8 cellular contexts compared by ENCODE assay signal in the genomic region with DNA sequence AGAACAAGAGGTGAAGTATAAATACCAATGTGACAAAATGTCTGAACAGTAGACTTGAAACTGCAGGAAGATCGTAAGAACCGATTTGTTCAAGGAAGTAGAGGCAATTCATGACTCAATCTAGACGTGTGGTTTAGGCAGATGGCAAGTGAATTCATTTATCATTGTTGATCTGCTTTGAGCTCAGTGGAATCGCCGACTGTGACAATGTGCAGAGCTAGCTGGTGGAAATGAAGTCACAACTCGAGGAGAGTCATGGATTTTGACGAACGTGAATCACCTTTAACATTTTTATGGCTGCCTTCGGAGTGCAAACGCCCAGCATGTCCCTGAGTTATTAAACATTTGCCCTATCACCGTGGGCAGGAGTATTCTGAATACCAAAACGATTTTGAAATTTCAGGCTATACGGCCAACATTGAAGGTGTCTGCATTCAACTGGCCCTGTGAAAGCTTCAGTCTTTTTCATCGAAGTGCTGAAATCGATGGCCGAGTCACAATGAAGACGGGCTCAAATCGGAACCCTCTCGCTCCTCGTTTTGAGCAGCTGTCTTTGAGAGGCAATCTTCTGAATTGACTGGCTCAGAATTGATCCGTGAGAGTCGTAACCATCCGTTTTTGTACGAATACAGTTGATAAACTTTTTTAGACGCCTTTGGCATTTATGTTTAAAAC. TPM values are rescaled to one million over a fixed set of nuclear protein-coding genes. Genes with fewer than 3 reads are reported as not detected.
DNase-seq lines count a peak whose midpoint lies in the region; TF ChIP-seq lines count a peak whose summit lies in the region.

No MANE protein-coding gene starts in this region.

- intact Hi-C loops in activated CD4-positive, alpha-beta memory T cell treated with anti-CD3 and anti-CD28 coated beads for 36 hours (cut with micrococcal nuclease): loop anchor here (1.0 to 10.0 kb wide), 8 partner anchors 9 to 420 kb away; a partner anchor contains a TSS
- intact Hi-C loops in tibial artery (cut with DNase I; ENCODE audit: low total_unique reads): no loop called here

- peak overlapping the region; percentile 97 for H3K4me3 ChIP-seq in HAP-1
- H3K4me3 ChIP-seq in endocrine pancreas (ENCODE audit: control insufficient read depth, insufficient read depth, low read length): peak overlapping the region; percentile 90
- H3K4me3 ChIP-seq in tibial artery: peak overlapping the region; percentile 79 to 90

- peaks cover 3% of the 10 kb centered on the region for H3K9me3 Mint-ChIP-seq in activated CD4-positive, alpha-beta memory T cell treated with anti-CD3 and anti-CD28 coated beads for 36 hours

- H3K27ac ChIP-seq in tibial artery: peak overlapping the region; percentile 92

- H3K9ac ChIP-seq in endocrine pancreas (ENCODE audit: control insufficient read depth, insufficient read depth, low read length): peak overlapping the region; percentile 67

- H3K4me1 Mint-ChIP-seq in activated CD4-positive, alpha-beta memory T cell treated with anti-CD3 and anti-CD28 coated beads for 36 hours (ENCODE audit: low read depth): peaks cover 21% of the 10 kb centered on the region

- H3K36me3 Mint-ChIP-seq in activated CD4-positive, alpha-beta memory T cell treated with anti-CD3 and anti-CD28 coated beads for 36 hours: peaks cover 35% of the 10 kb centered on the region

- CTCF ChIA-PET in activated CD4-positive, alpha-beta memory T cell treated with anti-CD3 and anti-CD28 coated beads for 36 hours (lab: Charles Lee): interaction anchor here (1.2 to 1.5 kb wide), 3 partner anchors 10 to 23 kb away, joined by 3 to 7 read pairs (median 4); no protein-coding TSS in a partner anchor

- H3K27me3 ChIP-seq in HAP-1 (ENCODE audit: low read depth): no peaks in the 10 kb centered on the region
- H3K27me3 ChIP-seq in endocrine pancreas (ENCODE audit: control insufficient read depth, insufficient read depth, low read length): no peaks in the 10 kb centered on the region
- no peaks in the 10 kb centered on the region for H3K27me3 ChIP-seq in tibial artery

- peak overlapping the region; percentile 98 for H3K27ac Mint-ChIP-seq in activated CD4-positive, alpha-beta memory T cell treated with anti-CD3 and anti-CD28 coated beads for 36 hours

- in situ Hi-C loops in HAP-1 (cut with MboI; ENCODE audit: low sequenced_read_pairs): no loop called here

- TF ChIP-seq CTCF in tibial artery (IDR thresholded peaks at IDR 0.05): no peak

- H3K4me1 ChIP-seq in HAP-1 (peaks cover 20% of the 10 kb centered on the region), endocrine pancreas (ENCODE audit: control insufficient read depth, insufficient read depth, low read length) (no peaks in the 10 kb centered on the region), tibial artery (peaks cover 0 to 4% (median 0%) of the 10 kb centered on the region in 4 donors)

- peak overlapping the region; percentile 97 for H3K4me3 Mint-ChIP-seq in activated CD4-positive, alpha-beta memory T cell treated with anti-CD3 and anti-CD28 coated beads for 36 hours

- POLR2A ChIA-PET in activated CD4-positive, alpha-beta memory T cell treated with anti-CD3 and anti-CD28 coated beads for 36 hours (lab: Charles Lee): interaction anchor here (1.4 to 7.2 kb wide), 9 partner anchors 11 to 351 kb away, joined by 4 to 96 read pairs (median 12); a partner anchor contains a TSS

- no peaks in the 10 kb centered on the region for H3K9me3 ChIP-seq in HAP-1
- no peaks in the 10 kb centered on the region for H3K9me3 ChIP-seq in endocrine pancreas (ENCODE audit: control insufficient read depth, low read length)
- no peaks in the 10 kb centered on the region for H3K9me3 ChIP-seq in tibial artery

- H3K36me3 ChIP-seq in HAP-1 (replicated peaks): peaks cover 16% of the 10 kb centered on the region
- H3K36me3 ChIP-seq in endocrine pancreas (ENCODE audit: control insufficient read depth, insufficient read depth, low read length): no peaks in the 10 kb centered on the region
- no peaks in the 10 kb centered on the region for H3K36me3 ChIP-seq in tibial artery

- H3K27me3 Mint-ChIP-seq in activated CD4-positive, alpha-beta memory T cell treated with anti-CD3 and anti-CD28 coated beads for 36 hours: no peaks in the 10 kb centered on the region

- DNase-seq in DMS53 treated with DMSO at 0.1 percent for 48 hours (lab: John Stamatoyannopoulos, UW; ENCODE audit: unreplicated experiment) (peak; percentile 29), HAP-1 (ENCODE audit: low spot score in 2 of 2) (peak; percentile 14 to 39), NCI-H2107 treated with DMSO at 0.1 percent for 48 hours (lab: John Stamatoyannopoulos, UW; ENCODE audit: unreplicated experiment) (peak; percentile 39), myocyte (ENCODE audit: low read depth) (peak; percentile 47), tibial artery (no peak), NCI-H345 (lab: John Stamatoyannopoulos, UW) (no peak)
- peak; percentile 79 for DNase-seq in activated CD4-positive, alpha-beta memory T cell treated with anti-CD3 and anti-CD28 coated beads for 36 hours

RNA-seq across cellular contexts. Expression of a gene that starts 0.7 kb away (rescaled TPM):
- total RNA-seq in activated CD4-positive, alpha-beta memory T cell treated with anti-CD3 and anti-CD28 coated beads for 36 hours: 100 to 1,000 TPM; 280 to 304 TPM
- total RNA-seq in myocyte: 105 and 154 TPM in 2 replicates
- polyA plus RNA-seq in myocyte (2012): 88.1 TPM

RNA-seq across cellular contexts. Expression of a gene that starts 46.0 kb away (rescaled TPM):
- total RNA-seq in activated CD4-positive, alpha-beta memory T cell treated with anti-CD3 and anti-CD28 coated beads for 36 hours: 1 to 10 TPM; 3.2 to 3.4 TPM
- total RNA-seq in myocyte: 1.5 and 3.1 TPM in 2 replicates
- polyA plus RNA-seq in myocyte (2012): 2.2 TPM

Comparison
In these comparisons a context has a peak if more than half of its experiments do, and no peak if none do; other contexts are left out.
1. DNase-seq: peak in DMS53 treated with DMSO at 0.1 percent for 48 hours (single experiment), HAP-1 (2 of 2), NCI-H2107 treated with DMSO at 0.1 percent for 48 hours (single experiment), activated CD4-positive, alpha-beta memory T cell treated with anti-CD3 and anti-CD28 coated beads for 36 hours (single experiment) and myocyte (single experiment); none in tibial artery (0 of 2) and NCI-H345 (single experiment).
2. Peak in every context shown above with its lines, with median percentiles within 50 percentile points of each other: H3K4me3 ChIP-seq.